Comparison of ENCODE assay signal across 8 cellular contexts in genomic region chr1:1615256-1616044, GRCh38. TPM values are rescaled to one million over a fixed set of nuclear protein-coding genes. Genes with fewer than 3 reads are reported as not detected.
DNase-seq lines count a peak whose midpoint lies in the region; TF ChIP-seq lines count a peak whose summit lies in the region.

Gene MIB2, plus strand, starts transcription at chr1:1615500. Its CDS starts 7,953 bp downstream, at chr1:1623453.

- peaks cover 12% of the 10 kb centered on the region; the same call in 1 of the 2 replicates for H3K36me3 Mint-ChIP-seq in HFFc6 (ENCODE audit: low read depth)

- peaks cover 10% of the 10 kb centered on the region for H4K20me1 ChIP-seq in SK-N-SH (ENCODE audit: insufficient read depth)

- H3K27me3 ChIP-seq in GM06990 (replicated peaks; ENCODE audit: control insufficient read depth, insufficient read depth, low read length) (no peaks in the 10 kb centered on the region), SK-N-SH (ENCODE audit: insufficient read depth) (no peaks in the 10 kb centered on the region), suprapubic skin (no peaks in the 10 kb centered on the region)

- peak within 1 kb of the TSS; percentile 89 for H3K27ac Mint-ChIP-seq in HFFc6

- TF ChIP-seq CTCF in GM06990 (IDR thresholded peaks at IDR 0.05; ENCODE audit: insufficient read depth, low read length, poor library complexity, severe bottlenecking) (no peak), HFFc6 (IDR thresholded peaks at IDR 0.05) (no peak), NB4 (IDR thresholded peaks at IDR 0.05; ENCODE audit: low read depth, low read length) (no peak), SK-N-SH (IDR thresholded peaks at IDR 0.05) (no peak), suprapubic skin (IDR thresholded peaks at IDR 0.05) (no peak)

- no peaks in the 10 kb centered on the region for H3K9me3 Mint-ChIP-seq in HFFc6

- CTCF ChIA-PET in SK-N-SH (lab: Yijun Ruan, JAX): no interaction called here

- no peak within 1 kb of the TSS for H2AFZ ChIP-seq in SK-N-SH (ENCODE audit: low read depth)

- H3K4me3 Mint-ChIP-seq in HFFc6: peak within 1 kb of the TSS; percentile 97

- no peak for TF ChIP-seq EP300 in SK-N-SH (IDR thresholded peaks at IDR 0.05; ENCODE audit: borderline replicate concordance in 1 of 2, low read depth in 1 of 2, low read length in 1 of 2)
- TF ChIP-seq EP300 in suprapubic skin (IDR thresholded peaks at IDR 0.05): no peak

- H3K27ac ChIP-seq in SK-N-SH (ENCODE audit: low read depth in 2 of 2, low read length in 1 of 2) (peak within 1 kb of the TSS; percentile 99), suprapubic skin (peak within 1 kb of the TSS; percentile 99)

- H3K4me1 ChIP-seq in SK-N-SH (ENCODE audit: control insufficient read depth in 1 of 2, insufficient read depth in 2 of 2, low read depth in 1 of 2, low read length in 1 of 2) (peaks cover 0 to 18% of the 10 kb centered on the region in 2 experiments; a peak in 1 of 4 replicates), suprapubic skin (peaks cover 31% of the 10 kb centered on the region)

- 0% methylated on average over 3 of the region's 107 CpGs for WGBS in SK-N-SH (ENCODE audit: low lambda C conversion rate)
- 0% methylated on average over 1 of the region's 107 CpGs for WGBS in suprapubic skin

- H3K36me3 ChIP-seq in GM06990 (ENCODE audit: control insufficient read depth, insufficient read depth, low read length) (0 out of 2 replicates have a peak, but pooled peaks cover 2% of the 10 kb centered on the region), SK-N-SH (replicated peaks in 1 of 2; ENCODE audit: control insufficient read depth in 1 of 2, insufficient read depth in 2 of 2, low read length in 1 of 2) (peaks cover 3 to 7% of the 10 kb centered on the region in 2 experiments), suprapubic skin (peaks cover 8% of the 10 kb centered on the region)

- POLR2A ChIA-PET in SK-N-SH (lab: Yijun Ruan, JAX): interaction anchor here (0.6 to 2.0 kb wide), 6 partner anchors 9 to 208 kb away, joined by 3 to 4 read pairs (median 3); partner anchors contain the start of gene FNDC10

- no peak for TF ChIP-seq RAD21 in SK-N-SH (IDR thresholded peaks at IDR 0.05; ENCODE audit: low read length)

- H3K4me1 Mint-ChIP-seq in HFFc6 (ENCODE audit: low read depth): peaks cover 21% of the 10 kb centered on the region

- TF ChIP-seq POLR2A in NB4 (IDR thresholded peaks at IDR 0.05; ENCODE audit: extremely low read depth, insufficient read length) (no peak), suprapubic skin (IDR thresholded peaks at IDR 0.05) (peak in 1 of 2 donors; percentile 42)

- H3K9me3 ChIP-seq in SK-N-SH (no peaks in the 10 kb centered on the region), suprapubic skin (no peaks in the 10 kb centered on the region)

- H3K27me3 Mint-ChIP-seq in HFFc6 (ENCODE audit: insufficient read depth): peaks cover 3% of the 10 kb centered on the region

- DNase-seq in GM06990 (ENCODE audit: extremely low read depth, insufficient read length) (peak; percentile 95), HFFc6 (peak; percentile 93), NB4 (ENCODE audit: low read depth) (peak; percentile 97), SK-N-SH (peak; percentile 100), globus pallidus (ENCODE audit: low spot score) (peak; percentile 97), occipital lobe (lab: John Stamatoyannopoulos, UW) (peak; percentile 94), suprapubic skin (ENCODE audit: low spot score in 2 of 2) (peak; percentile 97)
- DNase-seq in activated naive CD4-positive, alpha-beta T cell treated with anti-CD3 and anti-CD28 coated beads, Interleukin-2, amount 50 U/mL, for 16 hours: peak; percentile 97

- peak within 1 kb of the TSS; percentile 100 for H3K9ac ChIP-seq in SK-N-SH

- peaks cover 49% of the 10 kb centered on the region for H3K79me2 ChIP-seq in SK-N-SH (ENCODE audit: insufficient read depth)

- peak within 1 kb of the TSS; percentile 92 for H3K4me2 ChIP-seq in SK-N-SH

- no peaks in the 10 kb centered on the region for H3F3A ChIP-seq in SK-N-SH (replicated peaks; ENCODE audit: insufficient read depth)

- H3K9me2 ChIP-seq in SK-N-SH: no peaks in the 10 kb centered on the region

- H3K4me3 ChIP-seq in GM06990 (replicated peaks; ENCODE audit: low read depth, low read length) (peak within 1 kb of the TSS; percentile 98), NB4 (ENCODE audit: low read depth, low read length) (peak within 1 kb of the TSS; percentile 74), SK-N-SH (ENCODE audit: low read depth in 2 of 2, low read length in 1 of 2) (peak within 1 kb of the TSS; percentile 86 to 88), suprapubic skin (peak within 1 kb of the TSS; percentile 96)

TF ChIP-seq in SK-N-SH, 30 proteins besides CTCF, POLR2A, EP300 and RAD21:
- TF ChIP-seq ELF1 (IDR thresholded peaks at IDR 0.05): no peak
- TF ChIP-seq SIN3A (IDR thresholded peaks at IDR 0.05; ENCODE audit: borderline replicate concordance, low read depth, low read length): peak; percentile 58; the same call in 1 of the 2 replicates
- no peak for TF ChIP-seq TCF12 (IDR thresholded peaks at IDR 0.05)
- TF ChIP-seq GABPA (IDR thresholded peaks at IDR 0.05; ENCODE audit: low read depth): peak; percentile 79
- TF ChIP-seq MXI1 (IDR thresholded peaks at IDR 0.05; ENCODE audit: low read depth, low read length): peak; percentile 90
- TF ChIP-seq GATA2 (CRISPR knock-in tag; IDR thresholded peaks at IDR 0.05): no peak
- no peak for TF ChIP-seq YY1 (IDR thresholded peaks at IDR 0.05; ENCODE audit: low read depth)
- TF ChIP-seq REST (IDR thresholded peaks at IDR 0.05; ENCODE audit: low read depth, low read length): no peak
- peak; percentile 59; the same call in 1 of the 2 replicates for TF ChIP-seq TAF1 (IDR thresholded peaks at IDR 0.05; ENCODE audit: borderline replicate concordance, low read depth, low read length)
- TF ChIP-seq, protein P1, sequence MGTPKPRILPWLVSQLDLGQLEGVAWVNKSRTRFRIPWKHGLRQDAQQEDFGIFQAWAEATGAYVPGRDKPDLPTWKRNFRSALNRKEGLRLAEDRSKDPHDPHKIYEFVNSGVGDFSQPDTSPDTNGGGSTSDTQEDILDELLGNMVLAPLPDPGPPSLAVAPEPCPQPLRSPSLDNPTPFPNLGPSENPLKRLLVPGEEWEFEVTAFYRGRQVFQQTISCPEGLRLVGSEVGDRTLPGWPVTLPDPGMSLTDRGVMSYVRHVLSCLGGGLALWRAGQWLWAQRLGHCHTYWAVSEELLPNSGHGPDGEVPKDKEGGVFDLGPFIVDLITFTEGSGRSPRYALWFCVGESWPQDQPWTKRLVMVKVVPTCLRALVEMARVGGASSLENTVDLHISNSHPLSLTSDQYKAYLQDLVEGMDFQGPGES (IDR thresholded peaks at IDR 0.05; ENCODE audit: low read depth, low read length): no peak
- TF ChIP-seq RFX5 (IDR thresholded peaks at IDR 0.05; ENCODE audit: low read length): peak; percentile 95
- peak; percentile 20 for TF ChIP-seq CHD2 (IDR thresholded peaks at IDR 0.05; ENCODE audit: low read length, partially characterized antibody)
- TF ChIP-seq NRF1 (IDR thresholded peaks at IDR 0.05; ENCODE audit: low read depth, low read length): peak; percentile 94
- TF ChIP-seq USF1 (IDR thresholded peaks at IDR 0.05; ENCODE audit: borderline replicate concordance, low read depth): 0 out of 2 replicates have a peak, but pooled peaks have one; percentile 12
- TF ChIP-seq POLR2AphosphoS5 (IDR thresholded peaks at IDR 0.05; ENCODE audit: low read depth, low read length): peak; percentile 64; the same call in 1 of the 2 replicates

RNA-seq across cellular contexts. Expression of gene MIB2, which starts in this region (rescaled TPM):
- 10 to 100 TPM; 41.9 to 62.8 (median 44.0) TPM for total RNA-seq in HFFc6 (2021; fragmentation: NEBNext Ultra II Directional; extraction: Animal tissue kit (Norgen Biotek cat#: 25700))
- polyA plus RNA-seq in SK-N-SH (2012; rRNA removed): 40.4 and 45.4 TPM in 2 replicates
- 9.2 and 14.6 TPM in 2 replicates for polyA plus RNA-seq in SK-N-SH (2012; cell fraction: cytosol; rRNA removed)
- polyA plus RNA-seq in SK-N-SH (2012; cell fraction: nucleus; rRNA removed): 262 and 389 TPM in 2 replicates
- total RNA-seq in occipital lobe (43.5 TPM), suprapubic skin (100 to 1,000 TPM; 131 to 212 (median 154) TPM)

Comparison
In these comparisons a context has a peak if more than half of its experiments do, and no peak if none do; other contexts are left out.
1. Peak in every context shown above with its lines: DNase-seq, H3K4me3 ChIP-seq and H3K27ac ChIP-seq.